8 cellular contexts compared by ENCODE assay signal in the genomic region with DNA sequence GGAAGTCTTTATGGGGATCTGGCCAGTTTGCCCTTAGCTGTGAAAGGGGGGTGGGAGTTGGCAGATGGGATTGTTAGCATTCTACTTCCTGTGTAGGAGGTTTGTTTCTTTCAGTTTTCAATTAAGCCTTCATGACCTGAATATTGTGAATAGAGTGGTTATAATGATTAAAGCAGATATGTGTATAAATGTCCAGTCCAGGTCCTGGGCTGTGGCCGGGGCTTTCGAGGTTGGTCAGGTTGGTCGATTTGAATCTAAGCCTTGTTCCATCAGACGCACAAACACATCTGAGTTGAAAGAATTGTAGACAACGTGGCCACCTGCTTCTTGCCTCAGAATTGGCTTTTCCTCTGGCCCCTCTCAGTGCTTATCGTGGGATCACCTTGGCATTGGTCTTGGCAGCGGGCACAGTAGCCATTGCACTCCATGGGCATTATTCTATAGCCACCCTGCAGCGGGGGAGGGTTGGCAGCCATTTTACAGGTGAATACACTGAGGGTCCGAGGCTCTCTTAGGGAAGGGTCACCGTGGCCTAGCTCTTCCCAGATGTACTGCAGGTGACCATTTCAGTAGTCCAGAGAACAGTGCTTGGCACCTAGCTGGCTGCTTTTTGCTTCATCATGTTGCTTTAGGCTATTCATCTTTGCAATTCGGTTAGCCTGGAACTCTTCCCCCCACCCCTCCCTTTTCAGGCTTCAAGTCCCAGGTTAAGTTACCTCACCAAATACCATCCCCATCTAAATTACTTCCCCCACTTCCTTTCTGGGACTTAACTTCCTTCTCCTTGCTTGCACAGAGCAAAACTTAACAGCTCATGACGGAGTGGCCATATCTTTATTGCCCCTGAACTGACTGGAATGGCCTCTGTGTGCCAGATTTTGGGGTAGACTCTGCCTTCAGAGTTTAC. TPM values are rescaled to one million over a fixed set of nuclear protein-coding genes. Genes with fewer than 3 reads are reported as not detected.
A peak's percentile ranks its signal among the peaks of the same experiment; 100 is the strongest.
DNase-seq lines count a peak whose midpoint lies in the region; ATAC-seq and TF ChIP-seq lines count a peak whose summit lies in the region.

No MANE protein-coding gene starts in this region.

- peak; percentile 13 for ATAC-seq in HG03064 (IDR thresholded peaks at IDR 0.05; ENCODE audit: low read depth, unreplicated experiment)
- ATAC-seq in activated B cell treated with CpG ODN at 0.5 μM for 24 hours (ENCODE audit: low read depth) = peak; percentile 9
- no peak for ATAC-seq in GM18511 (IDR thresholded peaks at IDR 0.05; ENCODE audit: unreplicated experiment)
- ATAC-seq in HG02840 (IDR thresholded peaks at IDR 0.05; ENCODE audit: low FRiP score, unreplicated experiment) = no peak

- DNase-seq in GM03348 (ENCODE audit: low spot score) = peak; percentile 19
- no peak for DNase-seq in activated B cell treated with CpG ODN at 0.5 μM for 24 hours
- DNase-seq in spleen = peak; percentile 68
- no peak for DNase-seq in midbrain (lab: John Stamatoyannopoulos, UW)

- H3K27me3 Mint-ChIP-seq in activated B cell treated with CpG ODN at 0.5 μM for 24 hours = no peaks in the 10 kb centered on the region

- peak overlapping the region; percentile 85 to 98 (median 95) for H3K27ac ChIP-seq in spleen

- H3K4me3 ChIP-seq in iPS-11a (ENCODE audit: low read depth, low read length) (peak overlapping the region; percentile 79), spleen (peak overlapping the region; percentile 87 to 100 (median 98))

- peaks cover 0 to 36% (median 18%) of the 10 kb centered on the region in 6 donors for H3K36me3 ChIP-seq in spleen

- 7 to 14% (median 10%) methylated on average over 12 of the region's 12 CpGs for WGBS in spleen, 5 donors

- no peaks in the 10 kb centered on the region for H3K9me3 ChIP-seq in spleen

- POLR2A ChIA-PET in activated B cell treated with CpG ODN at 0.5 μM for 24 hours (lab: Charles Lee) = interaction anchor here (0.5 to 4.5 kb wide), 6 partner anchors 10 to 718 kb away, joined by 4 to 45 read pairs (median 6); partner anchors contain the start of genes DDX27 and SPATA2

- peaks cover 61% of the 10 kb centered on the region for H3K4me1 Mint-ChIP-seq in activated B cell treated with CpG ODN at 0.5 μM for 24 hours

- H3K9me3 Mint-ChIP-seq in activated B cell treated with CpG ODN at 0.5 μM for 24 hours = no peaks in the 10 kb centered on the region

- peak overlapping the region; percentile 86 for H3K27ac Mint-ChIP-seq in activated B cell treated with CpG ODN at 0.5 μM for 24 hours

- intact Hi-C loops in activated B cell treated with CpG ODN at 0.5 μM for 24 hours (cut with micrococcal nuclease) (no loop called here), spleen (cut with DNase I; ENCODE audit: low total_unique reads) (no loop called here)

- H3K36me3 Mint-ChIP-seq in activated B cell treated with CpG ODN at 0.5 μM for 24 hours (ENCODE audit: low read depth) = peaks cover 35% of the 10 kb centered on the region

- TF ChIP-seq CTCF in activated B cell treated with CpG ODN at 0.5 μM for 24 hours (IDR thresholded peaks at IDR 0.05) (no peak), spleen (IDR thresholded peaks at IDR 0.05 in 8 of 11, conservative IDR thresholded peaks at IDR 0.05 in 3 of 11) (no peak)

- H3K4me1 ChIP-seq in spleen = peaks cover 28 to 77% (median 63%) of the 10 kb centered on the region in 6 donors

- no peak for TF ChIP-seq POLR2A in spleen (IDR thresholded peaks at IDR 0.05)

- CTCF ChIA-PET in activated B cell treated with CpG ODN at 0.5 μM for 24 hours (lab: Charles Lee) = interaction anchor here (0.7 to 1.5 kb wide), 3 partner anchors 8 to 49 kb away, joined by 3 to 6 read pairs (median 3); no protein-coding TSS in a partner anchor

- H3K27me3 ChIP-seq in spleen (replicated peaks in 1 of 7) = no peaks in the 10 kb centered on the region

- peak overlapping the region; percentile 97 for H3K4me3 Mint-ChIP-seq in activated B cell treated with CpG ODN at 0.5 μM for 24 hours

RNA-seq across cellular contexts. Expression of gene RNF114, which starts 1.1 kb away (rescaled TPM):
- total RNA-seq in activated B cell treated with CpG ODN at 0.5 μM for 24 hours (56.5 and 56.6 TPM in 2 replicates), spleen (100 to 1,000 TPM in 6 of 7 donors, 10 to 100 TPM in 1; 96.5 to 246 (median 113) TPM)
- polyA plus RNA-seq in spleen = 10 to 100 TPM; 35.5 to 62.0 (median 37.6) TPM

RNA-seq across cellular contexts. Expression of gene SPATA2, which starts 21.9 kb away (rescaled TPM):
- total RNA-seq in activated B cell treated with CpG ODN at 0.5 μM for 24 hours (9.1 and 9.4 TPM in 2 replicates), spleen (10 to 100 TPM; 11.2 to 33.2 (median 17.2) TPM)
- polyA plus RNA-seq in spleen = 1 to 10 TPM; 2.9 to 8.0 (median 4.1) TPM

RNA-seq across cellular contexts. Expression of gene SNAI1, which starts 45.5 kb away (rescaled TPM):
- 0.61 and 0.67 TPM in 2 replicates for total RNA-seq in activated B cell treated with CpG ODN at 0.5 μM for 24 hours
- 10 to 100 TPM in 2 of 7 donors, 1 to 10 TPM in 5; 2.1 to 10.5 (median 8.3) TPM for total RNA-seq in spleen
- 1 to 10 TPM; 1.3 to 2.4 (median 1.7) TPM for polyA plus RNA-seq in spleen

Comparison
In these comparisons a context has a peak if more than half of its experiments do, and no peak if none do; other contexts are left out.
1. DNase-seq: peak in GM03348 (single experiment) and spleen (single experiment); none in activated B cell treated with CpG ODN at 0.5 μM for 24 hours (single experiment) and midbrain (single experiment).
2. ATAC-seq: peak in HG03064 (single experiment) and activated B cell treated with CpG ODN at 0.5 μM for 24 hours (single experiment); none in GM18511 (single experiment) and HG02840 (single experiment).